Comparison of ENCODE assay signal across 8 cellular contexts in the genomic region with DNA sequence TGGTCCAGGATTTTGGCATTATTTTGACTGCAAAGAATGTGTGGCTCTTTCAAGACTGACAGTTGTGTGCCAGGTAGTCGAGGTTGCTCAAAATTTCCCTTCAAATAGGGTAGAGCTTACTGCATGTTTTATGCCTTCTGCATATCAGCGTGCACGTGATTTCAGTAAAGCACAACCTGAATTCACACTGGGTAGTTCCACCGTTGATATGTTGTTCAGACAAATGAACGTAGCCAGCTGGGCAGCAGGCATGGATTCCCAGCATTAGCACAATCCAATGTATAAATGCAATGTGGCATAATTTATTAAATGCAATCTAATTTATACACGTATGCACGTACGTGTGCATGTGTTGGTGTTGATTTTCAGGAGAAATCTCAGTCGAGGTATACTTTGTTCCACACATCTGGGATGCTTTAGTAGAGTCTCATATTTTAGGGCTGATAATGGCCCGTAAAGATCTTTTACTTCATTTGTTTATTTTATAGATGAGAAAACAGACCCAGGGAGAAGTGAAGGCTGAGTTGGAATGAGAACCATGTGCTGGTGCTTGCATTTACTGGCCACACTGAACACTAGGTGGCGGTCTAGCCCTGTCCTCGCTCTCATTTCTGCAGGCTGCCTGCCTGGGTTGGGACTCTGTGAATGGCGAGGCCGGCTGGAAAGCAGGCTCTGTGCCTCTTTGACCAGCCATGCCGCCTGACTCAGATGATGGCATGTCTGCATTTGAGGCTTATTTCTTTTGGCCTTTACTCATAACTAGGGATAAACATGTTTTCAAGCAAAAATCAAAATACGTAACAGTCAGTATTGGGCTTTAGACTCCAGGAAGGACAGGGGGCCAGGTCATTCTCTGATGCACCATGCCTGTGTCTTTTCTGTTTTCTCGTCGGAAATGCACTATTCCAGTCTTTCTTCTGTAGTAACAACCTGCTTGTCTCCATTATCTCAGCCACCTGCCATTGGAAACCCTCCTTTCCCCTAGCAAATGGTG.
DNase-seq lines count a peak whose midpoint lies in the region; ATAC-seq and TF ChIP-seq lines count a peak whose summit lies in the region.

No MANE protein-coding gene starts in this region.

- H3K4me3 ChIP-seq in esophagus squamous epithelium (no peak overlapping the region), thyroid gland (replicated peaks in 1 of 3) (no peak overlapping the region)

- intact Hi-C loops in CD14-positive monocyte (cut with micrococcal nuclease) (loop anchor here in 1 of 2 donors (5.0 kb wide), 1 partner anchor 45 kb away; no protein-coding TSS in a partner anchor), esophagus squamous epithelium (cut with DNase I) (loop anchor here (10.0 kb wide), 1 partner anchor 123 kb away; a partner anchor contains a TSS), thyroid gland (cut with DNase I) (no loop called here)

- H3K9me3 Mint-ChIP-seq in CD14-positive monocyte (peaks cover 0 to 2% (median 0%) of the 10 kb centered on the region in 7 donors), nephron progenitor cell (no peaks in the 10 kb centered on the region)

- 71 to 73% methylated on average over 17 to 18 of the region's 18 CpGs for whole genome bisulfite sequencing in esophagus squamous epithelium, 2 donors
- 61 to 64% methylated on average over 18 of the region's 18 CpGs for WGBS in thyroid gland, 2 donors

- H3K27me3 Mint-ChIP-seq in CD14-positive monocyte (ENCODE audit: low read depth in 3 of 3) (no peaks in the 10 kb centered on the region), nephron progenitor cell (ENCODE audit: low read depth, poor library complexity) (peaks cover 4% of the 10 kb centered on the region)

- H3K27me3 ChIP-seq in esophagus squamous epithelium (no peaks in the 10 kb centered on the region), thyroid gland (no peaks in the 10 kb centered on the region)

- H3K9me3 ChIP-seq in esophagus squamous epithelium: no peaks in the 10 kb centered on the region
- no peaks in the 10 kb centered on the region for H3K9me3 ChIP-seq in thyroid gland

- H3K36me3 Mint-ChIP-seq in CD14-positive monocyte (peaks cover 17 to 20% of the 10 kb centered on the region in 2 donors), nephron progenitor cell (ENCODE audit: low read depth) (peaks cover 67% of the 10 kb centered on the region)

- no peak overlapping the region for H3K27ac Mint-ChIP-seq in CD14-positive monocyte
- no peak overlapping the region for H3K27ac Mint-ChIP-seq in nephron progenitor cell

- H3K27ac ChIP-seq in esophagus squamous epithelium (no peak overlapping the region), thyroid gland (no peak overlapping the region)

- H3K4me1 ChIP-seq in esophagus squamous epithelium (no peaks in the 10 kb centered on the region), thyroid gland (peaks cover 26 to 29% of the 10 kb centered on the region in 2 donors)

- ATAC-seq in GM18909 (IDR thresholded peaks at IDR 0.05; ENCODE audit: poor library complexity, unreplicated experiment) (peak; percentile 92), HG03139 (IDR thresholded peaks at IDR 0.05; ENCODE audit: unreplicated experiment) (peak; percentile 88)

- TF ChIP-seq CTCF in CD14-positive monocyte (IDR thresholded peaks at IDR 0.05) (peak; percentile 85), esophagus squamous epithelium (IDR thresholded peaks at IDR 0.05) (peak; percentile 23 to 61 (median 56)), nephron progenitor cell (IDR thresholded peaks at IDR 0.05) (peak; percentile 80), thyroid gland (IDR thresholded peaks at IDR 0.05) (peak; percentile 38 to 78 (median 65))

- H3K4me1 Mint-ChIP-seq in CD14-positive monocyte: peaks cover 5% of the 10 kb centered on the region
- H3K4me1 Mint-ChIP-seq in nephron progenitor cell: peaks cover 33% of the 10 kb centered on the region

- no peak for TF ChIP-seq POLR2A in esophagus squamous epithelium (IDR thresholded peaks at IDR 0.05)
- no peak for TF ChIP-seq POLR2A in thyroid gland (IDR thresholded peaks at IDR 0.05)

- H3K4me3 Mint-ChIP-seq in CD14-positive monocyte: no peak overlapping the region
- no peak overlapping the region for H3K4me3 Mint-ChIP-seq in nephron progenitor cell

- peak; percentile 60 for DNase-seq in CD14-positive monocyte (ENCODE audit: low spot score)
- DNase-seq in NCI-H82 treated with DMSO at 0.1 percent for 48 hours (lab: John Stamatoyannopoulos, UW; ENCODE audit: unreplicated experiment): peak; percentile 22
- peak; percentile 30 for DNase-seq in activated T-cell treated with anti-CD3 and anti-CD28 coated beads for 24 hours (ENCODE audit: low read depth)
- no peak for DNase-seq in esophagus squamous epithelium (lab: John Stamatoyannopoulos, UW)
- DNase-seq in nephron progenitor cell: peak; percentile 70
- DNase-seq in thyroid gland: peak; percentile 74 to 80

- H3K36me3 ChIP-seq in esophagus squamous epithelium (peaks cover 0 to 42% (median 0%) of the 10 kb centered on the region in 3 donors), thyroid gland (no peaks in the 10 kb centered on the region)
